ENCODE assay signal across 26 cellular contexts in genomic region chr10:78300526-78300925, GRCh38.
DNase-seq lines count a peak whose midpoint lies in the region; ATAC-seq and TF ChIP-seq lines count a peak whose summit lies in the region.
"Had no signal": no experiment of that assay in that cellular context is flagged by ENCODE, and none has a peak within 500 bp of the region (broad histone marks: within the 10 kb centered on the region; RNA-seq: fewer than 3 reads in every experiment).

No MANE protein-coding gene starts in this region.

- H3K4me3 Mint-ChIP-seq in activated B cell treated with CpG ODN at 0.5 μM for 24 hours: peak overlapping the region; percentile 2
- H3K4me3 Mint-ChIP-seq in nephron: peak overlapping the region in 1 of 3 experiments; percentile 58
- H3K4me3 Mint-ChIP-seq: activated CD4-positive, alpha-beta T cell treated with anti-CD3 and anti-CD28 coated beads for 36 hours; activated naive CD4-positive, alpha-beta T cell treated with anti-CD3 and anti-CD28 coated beads for 36 hours; natural killer cell treated with Interleukin-12 subunit alpha and Interleukin-12 subunit beta and Interleukin-15 and Interleukin-18, amount 100 ng/mL, for 72 hours; T-helper 1 cell treated with Interleukin-12 subunit alpha and Interleukin-12 subunit beta and Interleukin-4 antibody, amounts not matched to agents 30 μg/mL and 1 μg/mL, for 36 hours had no signal

- intact Hi-C loops in activated B cell treated with CpG ODN at 0.5 μM for 24 hours (cut with micrococcal nuclease): loop anchor here (5.0 kb wide), 3 partner anchors 253 to 1032 kb away; no protein-coding TSS in a partner anchor

- DNase-seq in activated B cell treated with CpG ODN at 0.5 μM for 24 hours (no peak), hepatic stellate cell (ENCODE audit: low spot score) (no peak), NCI-H2107 treated with DMSO at 0.1 percent for 48 hours (lab: John Stamatoyannopoulos, UW; ENCODE audit: unreplicated experiment) (no peak)
- DNase-seq in activated effector memory CD4-positive, alpha-beta T cell treated with anti-CD3 and anti-CD28 coated beads, Interleukin-2, amount 50 U/mL, for 16 hours: no peak
- DNase-seq: ACHN, DMS79, kidney glomerular epithelial cell, lower lobe of right lung, mucosa of descending colon, NCI-H1436, NCI-H2107, NCI-H446 treated with DMSO at 0.1 percent for 48 hours, pancreas had no signal

- no peak overlapping the region for H3K9ac ChIP-seq in subcutaneous abdominal adipose tissue (ENCODE audit: low read length in 5 of 5)
- H3K9ac ChIP-seq: BLaER1 had no signal

- TF ChIP-seq CTCF in C4-2B (conservative IDR thresholded peaks at IDR 0.05) (no peak), activated B cell treated with CpG ODN at 0.5 μM for 24 hours (IDR thresholded peaks at IDR 0.05) (no peak), nephron (IDR thresholded peaks at IDR 0.05; ENCODE audit: unreplicated experiment in 3 of 3) (no peak)

- peaks cover 6 to 26% (median 14%) of the 10 kb centered on the region in 5 donors for H3K4me1 ChIP-seq in subcutaneous abdominal adipose tissue (ENCODE audit: control insufficient read depth in 5 of 5, insufficient read depth in 5 of 5, low read length in 5 of 5)

- H3K9me3 ChIP-seq in subcutaneous abdominal adipose tissue (ENCODE audit: control insufficient read depth in 5 of 5, low read length in 5 of 5): peaks cover 0 to 5% (median 4%) of the 10 kb centered on the region in 5 donors
- H3K9me3 ChIP-seq: lower lobe of right lung, mucosa of descending colon, pancreas, suprapubic skin had no signal

- H3K27ac ChIP-seq in C4-2B (peak overlapping the region; percentile 10; the same call in 1 of the 2 replicates), subcutaneous abdominal adipose tissue (ENCODE audit: low read depth, low read length) (peak overlapping the region; percentile 10)
- H3K27ac ChIP-seq: SK-N-MC, suprapubic skin had no signal

- H3K4me1 Mint-ChIP-seq in activated B cell treated with CpG ODN at 0.5 μM for 24 hours: peaks cover 62% of the 10 kb centered on the region
- peaks cover 50% of the 10 kb centered on the region for H3K4me1 Mint-ChIP-seq in nephron

- POLR2A ChIA-PET in activated B cell treated with CpG ODN at 0.5 μM for 24 hours (lab: Charles Lee): interaction anchor here (1.3 kb wide), 1 partner anchor 255 kb away, joined by 3 read pairs; no protein-coding TSS in a partner anchor

- no peaks in the 10 kb centered on the region for H3K27me3 Mint-ChIP-seq in activated B cell treated with CpG ODN at 0.5 μM for 24 hours
- H3K27me3 Mint-ChIP-seq in nephron (ENCODE audit: low read depth): peaks cover 5% of the 10 kb centered on the region
- H3K27me3 Mint-ChIP-seq: activated CD4-positive, alpha-beta T cell treated with anti-CD3 and anti-CD28 coated beads for 36 hours had no signal

- H3K36me3 Mint-ChIP-seq in activated B cell treated with CpG ODN at 0.5 μM for 24 hours (ENCODE audit: low read depth) (peaks cover 3% of the 10 kb centered on the region), nephron (ENCODE audit: low read depth) (peaks cover 3% of the 10 kb centered on the region)
- H3K36me3 Mint-ChIP-seq: natural killer cell treated with Interleukin-12 subunit alpha and Interleukin-12 subunit beta and Interleukin-15 and Interleukin-18, amount 100 ng/mL, for 72 hours had no signal

- no peak for ATAC-seq in activated B cell treated with CpG ODN at 0.5 μM for 24 hours (ENCODE audit: low read depth)
- ATAC-seq: activated CD4-positive, alpha-beta T cell treated with anti-CD3 and anti-CD28 coated beads for 36 hours; activated T-cell treated with anti-CD3 and anti-CD28 coated beads, Interleukin-2, amount 50 U/mL, for 72 hours; HCT116; heart left ventricle; lower lobe of right lung; mucosa of descending colon; natural killer cell treated with Interleukin-12 subunit alpha and Interleukin-12 subunit beta and Interleukin-15 and Interleukin-18, amount 100 ng/mL, for 72 hours; pancreas had no signal

- CTCF ChIA-PET in activated B cell treated with CpG ODN at 0.5 μM for 24 hours (lab: Charles Lee): no interaction called here

- H3K27ac Mint-ChIP-seq in activated B cell treated with CpG ODN at 0.5 μM for 24 hours (peak overlapping the region; percentile 1), nephron (peak overlapping the region; percentile 1 to 53 (median 52))
- H3K27ac Mint-ChIP-seq: activated CD4-positive, alpha-beta T cell treated with anti-CD3 and anti-CD28 coated beads for 36 hours; activated T-cell treated with anti-CD3 and anti-CD28 coated beads, Interleukin-2, amount 50 U/mL, for 72 hours had no signal

- no peaks in the 10 kb centered on the region for H3K36me3 ChIP-seq in subcutaneous abdominal adipose tissue (ENCODE audit: control insufficient read depth in 5 of 5, insufficient read depth in 5 of 5, low read length in 5 of 5)
- H3K36me3 ChIP-seq: BLaER1, heart left ventricle, lower lobe of right lung, pancreas, suprapubic skin had no signal

- no peaks in the 10 kb centered on the region for H3K9me3 Mint-ChIP-seq in activated B cell treated with CpG ODN at 0.5 μM for 24 hours
- H3K9me3 Mint-ChIP-seq in nephron: peaks cover 6% of the 10 kb centered on the region
- H3K9me3 Mint-ChIP-seq: activated naive CD4-positive, alpha-beta T cell treated with anti-CD3 and anti-CD28 coated beads for 36 hours had no signal

- H3K27me3 ChIP-seq in subcutaneous abdominal adipose tissue (ENCODE audit: control insufficient read depth in 5 of 5, insufficient read depth in 4 of 5, low read length in 5 of 5): no peaks in the 10 kb centered on the region
- H3K27me3 ChIP-seq: BLaER1, heart left ventricle, pancreas, suprapubic skin had no signal

- H3K4me3 ChIP-seq in subcutaneous abdominal adipose tissue (ENCODE audit: low read depth in 1 of 5, low read length in 5 of 5): no peak overlapping the region
- H3K4me3 ChIP-seq: BLaER1, heart left ventricle, lower lobe of right lung, mucosa of descending colon, pancreas, SK-N-MC, suprapubic skin had no signal
